Comparison of ENCODE assay signal across 2 cellular contexts in the genomic region with DNA sequence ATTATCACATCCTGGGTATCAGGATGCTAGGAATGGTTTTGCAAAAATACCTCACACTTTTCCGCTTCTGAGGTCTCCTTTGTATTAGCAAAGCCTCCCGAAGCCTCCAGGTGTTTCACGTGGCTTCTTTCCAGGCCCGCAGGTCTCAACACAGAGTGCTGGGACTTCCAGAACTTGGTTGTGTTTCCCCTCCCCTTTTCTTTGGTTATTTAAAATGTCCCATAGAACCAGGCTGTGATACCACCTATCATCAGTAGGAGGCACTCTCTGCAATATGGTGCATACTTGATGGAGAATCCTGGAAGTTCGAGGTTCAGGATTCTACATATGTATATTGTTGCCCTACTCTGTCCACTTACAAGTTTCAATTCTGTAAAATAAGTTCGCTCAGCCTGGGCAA.
TF ChIP-seq lines count a peak whose summit lies in the region.

No MANE protein-coding gene starts in this region.

TF ChIP-seq in HCT116, 20 proteins besides CTCF, POLR2A, EP300 and RAD21 (continued from another document):
- no peak for TF ChIP-seq YY1 (IDR thresholded peaks at IDR 0.05; ENCODE audit: extremely low read depth, insufficient replicate concordance, low read depth, low read length)

TF ChIP-seq in K562, 482 proteins besides CTCF, POLR2A, EP300 and RAD21 (continued from another document):
- TF ChIP-seq, protein P1, sequence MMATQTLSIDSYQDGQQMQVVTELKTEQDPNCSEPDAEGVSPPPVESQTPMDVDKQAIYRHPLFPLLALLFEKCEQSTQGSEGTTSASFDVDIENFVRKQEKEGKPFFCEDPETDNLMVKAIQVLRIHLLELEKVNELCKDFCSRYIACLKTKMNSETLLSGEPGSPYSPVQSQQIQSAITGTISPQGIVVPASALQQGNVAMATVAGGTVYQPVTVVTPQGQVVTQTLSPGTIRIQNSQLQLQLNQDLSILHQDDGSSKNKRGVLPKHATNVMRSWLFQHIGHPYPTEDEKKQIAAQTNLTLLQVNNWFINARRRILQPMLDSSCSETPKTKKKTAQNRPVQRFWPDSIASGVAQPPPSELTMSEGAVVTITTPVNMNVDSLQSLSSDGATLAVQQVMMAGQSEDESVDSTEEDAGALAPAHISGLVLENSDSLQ (IDR thresholded peaks at IDR 0.05) = no peak
- TF ChIP-seq KLF16 (IDR thresholded peaks at IDR 0.05) = no peak
- no peak for TF ChIP-seq ZNF140 (CRISPR knock-in tag; IDR thresholded peaks at IDR 0.05)
- TF ChIP-seq ZNF77 (CRISPR knock-in tag; IDR thresholded peaks at IDR 0.05) = no peak
- no peak for TF ChIP-seq KLF10 (CRISPR knock-in tag; IDR thresholded peaks at IDR 0.05)
- TF ChIP-seq ZNF764 (CRISPR knock-in tag; IDR thresholded peaks at IDR 0.05; ENCODE audit: low read depth) = peak; percentile 96
- no peak for TF ChIP-seq SAFB2 (IDR thresholded peaks at IDR 0.05; ENCODE audit: borderline replicate concordance, low read depth, low read length, severe bottlenecking)
- no peak for TF ChIP-seq BCL6 (CRISPR knock-in tag; IDR thresholded peaks at IDR 0.05)
- no peak for TF ChIP-seq NFE2L1 (tag; IDR thresholded peaks at IDR 0.05; ENCODE audit: borderline replicate concordance, low read depth)
- TF ChIP-seq ZSCAN29 (IDR thresholded peaks at IDR 0.05) = no peak
- TF ChIP-seq CBX3 (IDR thresholded peaks at IDR 0.05; ENCODE audit: borderline replicate concordance in 1 of 2, low read length in 2 of 2) = peak in 1 of 2 experiments; percentile 38; a peak in 1 of 3 replicates
- no peak for TF ChIP-seq HNRNPL (IDR thresholded peaks at IDR 0.05; ENCODE audit: low read depth, low read length)
- no peak for TF ChIP-seq NCOA4 (IDR thresholded peaks at IDR 0.05; ENCODE audit: partially characterized antibody)
